Comparison of ENCODE assay signal across 11 cellular contexts in the genomic region with DNA sequence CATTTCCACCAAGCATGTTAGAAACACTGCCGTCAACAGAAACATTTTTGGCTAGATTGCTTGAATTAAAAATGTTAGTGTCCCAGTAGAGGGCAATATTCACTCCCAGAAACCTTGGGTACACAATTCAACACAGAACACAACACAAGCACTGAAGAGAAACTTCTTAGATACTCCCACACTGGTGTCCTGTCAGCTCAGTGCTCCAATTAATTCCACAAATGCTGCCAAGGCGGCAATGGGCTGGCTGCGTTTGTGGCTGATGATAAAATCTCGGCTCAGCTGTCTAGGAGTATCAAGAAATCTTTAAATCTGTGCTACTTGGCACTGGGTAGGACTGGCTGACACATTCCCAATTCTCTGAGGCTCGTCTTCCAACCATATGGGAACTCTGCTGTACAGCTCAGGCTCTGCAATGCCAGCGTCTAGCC. TPM values are rescaled to one million over a fixed set of nuclear protein-coding genes. Genes with fewer than 3 reads are reported as not detected.
DNase-seq lines count a peak whose midpoint lies in the region; ATAC-seq and TF ChIP-seq lines count a peak whose summit lies in the region.
"Had no signal": no experiment of that assay in that cellular context is flagged by ENCODE, and none has a peak within 500 bp of the region (broad histone marks: within the 10 kb centered on the region; RNA-seq: fewer than 3 reads in every experiment).

No MANE protein-coding gene starts in this region.

- no peak for ATAC-seq in activated T-cell treated with anti-CD3 and anti-CD28 coated beads, Interleukin-2, amount 50 U/mL, for 4 hours
- ATAC-seq in GM21390 (IDR thresholded peaks at IDR 0.05; ENCODE audit: unreplicated experiment) = no peak
- ATAC-seq: activated CD8-positive, alpha-beta memory T cell treated with anti-CD3 and anti-CD28 coated beads, Interleukin-2, amount 10 ng/mL, durations not matched to agents 7 days and 5 days; effector memory CD8-positive, alpha-beta T cell had no signal

- H3K9me3 ChIP-seq in esophagus muscularis mucosa = no peaks in the 10 kb centered on the region

- no peaks in the 10 kb centered on the region for H3K4me1 Mint-ChIP-seq in activated T-cell treated with anti-CD3 and anti-CD28 coated beads, Interleukin-2, amount 50 U/mL, for 4 hours (ENCODE audit: low read depth)
- H3K4me1 Mint-ChIP-seq: activated CD8-positive, alpha-beta memory T cell treated with anti-CD3 and anti-CD28 coated beads, Interleukin-2, amount 10 ng/mL, durations not matched to agents 7 days and 5 days; naive B cell had no signal

- H3K36me3 ChIP-seq in esophagus muscularis mucosa = peaks cover 0 to 1% (median under 1%) of the 10 kb centered on the region in 4 donors

- H3K27ac ChIP-seq in esophagus muscularis mucosa (replicated peaks in 1 of 4) = no peak overlapping the region

- H3K4me3 Mint-ChIP-seq in activated T-cell treated with anti-CD3 and anti-CD28 coated beads, Interleukin-2, amount 50 U/mL, for 4 hours = no peak overlapping the region
- H3K4me3 Mint-ChIP-seq: activated CD8-positive, alpha-beta memory T cell treated with anti-CD3 and anti-CD28 coated beads, Interleukin-2, amount 10 ng/mL, durations not matched to agents 7 days and 5 days; effector memory CD8-positive, alpha-beta T cell; naive B cell had no signal

- intact Hi-C loops in posterior cingulate gyrus (cut with DNase I) (no loop called here), esophagus muscularis mucosa (cut with DNase I) (no loop called here)

- no peaks in the 10 kb centered on the region for H3K36me3 Mint-ChIP-seq in activated T-cell treated with anti-CD3 and anti-CD28 coated beads, Interleukin-2, amount 50 U/mL, for 4 hours (ENCODE audit: insufficient read depth)
- H3K36me3 Mint-ChIP-seq: activated CD8-positive, alpha-beta memory T cell treated with anti-CD3 and anti-CD28 coated beads, Interleukin-2, amount 10 ng/mL, durations not matched to agents 7 days and 5 days; naive B cell had no signal

- TF ChIP-seq EP300 in esophagus muscularis mucosa (IDR thresholded peaks at IDR 0.05) = no peak

- TF ChIP-seq CTCF in NB4 (IDR thresholded peaks at IDR 0.05; ENCODE audit: low read depth, low read length) (no peak), epithelial cell of proximal tubule (conservative IDR thresholded peaks at IDR 0.05; ENCODE audit: low read depth, low read length) (peak; percentile 42), esophagus muscularis mucosa (IDR thresholded peaks at IDR 0.05) (no peak)

- peak; percentile 29 for DNase-seq in GM04504 (ENCODE audit: low read depth)
- DNase-seq in NB4 (ENCODE audit: low read depth) = peak; percentile 39
- DNase-seq in epithelial cell of proximal tubule (ENCODE audit: low read depth) = no peak
- DNase-seq in posterior cingulate gyrus = peak in 8 of 10 donors; percentile 18 to 92 (median 53)
- DNase-seq in activated T-cell treated with anti-CD3 and anti-CD28 coated beads, Interleukin-2, amount 50 U/mL, for 4 hours = no peak
- no peak for DNase-seq in esophagus muscularis mucosa (ENCODE audit: extremely low spot score)
- DNase-seq in stimulated activated CD4-positive, alpha-beta T cell treated with anti-CD3 and anti-CD28 coated beads, Interleukin-2, amount 100 ng/mL, for 24 hours = no peak
- DNase-seq: activated CD8-positive, alpha-beta memory T cell treated with anti-CD3 and anti-CD28 coated beads, Interleukin-2, amount 10 ng/mL, durations not matched to agents 7 days and 5 days; effector memory CD8-positive, alpha-beta T cell; naive B cell had no signal

- H3K4me3 ChIP-seq in NB4 (ENCODE audit: low read depth, low read length) = no peak overlapping the region
- no peak overlapping the region for H3K4me3 ChIP-seq in epithelial cell of proximal tubule (ENCODE audit: low read depth, low read length)
- H3K4me3 ChIP-seq in esophagus muscularis mucosa = no peak overlapping the region

- TF ChIP-seq POLR2A in NB4 (IDR thresholded peaks at IDR 0.05; ENCODE audit: extremely low read depth, insufficient read length) (no peak), esophagus muscularis mucosa (IDR thresholded peaks at IDR 0.05; ENCODE audit: low read depth) (no peak)

- H3K27me3 Mint-ChIP-seq in activated T-cell treated with anti-CD3 and anti-CD28 coated beads, Interleukin-2, amount 50 U/mL, for 4 hours (ENCODE audit: low read depth) = no peaks in the 10 kb centered on the region
- H3K27me3 Mint-ChIP-seq: activated CD8-positive, alpha-beta memory T cell treated with anti-CD3 and anti-CD28 coated beads, Interleukin-2, amount 10 ng/mL, durations not matched to agents 7 days and 5 days; effector memory CD8-positive, alpha-beta T cell; naive B cell had no signal

- no peaks in the 10 kb centered on the region for H3K9me3 Mint-ChIP-seq in activated T-cell treated with anti-CD3 and anti-CD28 coated beads, Interleukin-2, amount 50 U/mL, for 4 hours
- H3K9me3 Mint-ChIP-seq: effector memory CD8-positive, alpha-beta T cell; naive B cell had no signal

- H3K27me3 ChIP-seq in esophagus muscularis mucosa = no peaks in the 10 kb centered on the region

- H3K4me1 ChIP-seq in esophagus muscularis mucosa = no peaks in the 10 kb centered on the region

- WGBS in esophagus muscularis mucosa = 75% methylated on average over 3 of the region's 6 CpGs

RNA-seq across cellular contexts. Expression of a gene that starts 39.3 kb away (rescaled TPM):
- total RNA-seq in epithelial cell of proximal tubule (2.8 and 3.8 TPM in 2 replicates), esophagus muscularis mucosa (1 to 10 TPM in 3 of 4 donors, under 1 TPM in 1; 0.83 to 2.4 (median 1.6) TPM)
- total RNA-seq in activated T-cell treated with anti-CD3 and anti-CD28 coated beads, Interleukin-2, amount 50 U/mL, for 4 hours = 10 to 100 TPM in 2 of 3 donors, 1 to 10 TPM in 1; 8.9 to 12.0 (median 11.1) TPM

RNA-seq across cellular contexts. Expression of a gene that starts 48.0 kb away (rescaled TPM):
- total RNA-seq in epithelial cell of proximal tubule (7.7 and 15.0 TPM in 2 replicates), esophagus muscularis mucosa (10 to 100 TPM; 11.8 to 23.3 (median 15.7) TPM)
- 10 to 100 TPM; 15.4 to 17.1 (median 15.9) TPM for total RNA-seq in activated T-cell treated with anti-CD3 and anti-CD28 coated beads, Interleukin-2, amount 50 U/mL, for 4 hours

Comparison
In these comparisons a context has a peak if more than half of its experiments do, and no peak if none do; other contexts are left out.
1. DNase-seq: peak in GM04504 (single experiment), NB4 (single experiment) and posterior cingulate gyrus (8 of 10); none in epithelial cell of proximal tubule (single experiment), activated T-cell treated with anti-CD3 and anti-CD28 coated beads, Interleukin-2, amount 50 U/mL, for 4 hours (single experiment), esophagus muscularis mucosa (single experiment) and stimulated activated CD4-positive, alpha-beta T cell treated with anti-CD3 and anti-CD28 coated beads, Interleukin-2, amount 100 ng/mL, for 24 hours (0 of 2).